Comparison of ENCODE assay signal across 8 cellular contexts in the genomic region with DNA sequence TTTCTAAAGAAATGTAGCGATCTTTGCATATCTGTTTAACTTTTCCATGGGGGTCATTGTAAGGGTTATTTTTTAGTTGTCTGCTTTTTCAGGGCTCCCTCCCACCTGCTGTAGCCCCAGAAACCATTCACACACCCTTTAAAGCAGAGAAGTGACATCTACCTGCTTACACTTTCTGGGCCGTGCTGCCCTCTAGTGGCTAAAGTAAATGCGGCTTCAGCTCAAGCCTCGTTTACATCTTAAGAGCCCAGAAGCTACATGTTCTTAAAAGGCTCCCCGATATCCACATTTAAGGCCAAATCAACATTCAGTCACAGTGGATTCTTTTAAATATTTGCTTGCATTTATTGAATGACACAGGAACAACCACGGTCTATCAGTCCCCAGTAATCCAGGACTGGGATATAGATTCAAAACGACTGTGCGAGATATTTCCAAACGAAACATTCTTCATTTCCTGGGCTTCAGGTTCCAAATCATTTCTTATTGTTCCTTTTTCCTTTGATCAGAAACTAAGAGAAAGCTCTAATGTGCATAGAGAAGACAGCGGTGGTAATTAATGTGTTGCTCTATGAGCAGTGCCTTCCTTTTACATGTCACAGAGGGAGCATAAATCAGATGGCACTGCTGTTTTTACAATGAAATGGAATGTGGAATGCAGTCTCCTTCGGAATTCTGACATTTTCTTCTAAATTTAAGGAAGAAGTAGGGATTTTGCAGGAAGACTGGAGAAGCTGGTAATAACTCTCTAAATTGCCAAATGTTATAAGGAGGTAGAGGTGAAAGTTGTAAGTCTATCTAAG.
A peak's percentile ranks its signal among the peaks of the same experiment; 100 is the strongest.
DNase-seq lines count a peak whose midpoint lies in the region; ATAC-seq and TF ChIP-seq lines count a peak whose summit lies in the region.

No MANE protein-coding gene starts in this region.

- H3K36me3 ChIP-seq in DOHH2 (ENCODE audit: control insufficient read depth, low read length) = no peaks in the 10 kb centered on the region
- no peaks in the 10 kb centered on the region for H3K36me3 ChIP-seq in PC-9 (ENCODE audit: low read depth)
- H3K36me3 ChIP-seq in thyroid gland = no peaks in the 10 kb centered on the region

- H3K4me3 ChIP-seq in DOHH2 (ENCODE audit: low read length) = no peak overlapping the region
- no peak overlapping the region for H3K4me3 ChIP-seq in PC-9
- no peak overlapping the region for H3K4me3 ChIP-seq in fibroblast of the aortic adventitia (ENCODE audit: low read depth, low read length)
- no peak overlapping the region for H3K4me3 ChIP-seq in thyroid gland (replicated peaks in 1 of 3)

- no peaks in the 10 kb centered on the region for H4K20me1 ChIP-seq in DOHH2 (ENCODE audit: control insufficient read depth, insufficient read depth, low read depth, low read length)
- no peaks in the 10 kb centered on the region for H4K20me1 ChIP-seq in PC-9 (ENCODE audit: insufficient read depth)

- no TSS peak for BruUV-seq in PC-9 (replicated peaks; lab: Mats Ljungman, UMichigan)

- H3K27me3 ChIP-seq in DOHH2 (ENCODE audit: control insufficient read depth, low read length) (peaks cover 9% of the 10 kb centered on the region), PC-9 (ENCODE audit: insufficient read depth, low read depth) (no peaks in the 10 kb centered on the region), thyroid gland (no peaks in the 10 kb centered on the region)

- H3K9me2 ChIP-seq in DOHH2 (replicated peaks; ENCODE audit: control insufficient read depth, low read length) = no peaks in the 10 kb centered on the region
- no peaks in the 10 kb centered on the region for H3K9me2 ChIP-seq in PC-9 (ENCODE audit: insufficient read depth)

- TF ChIP-seq POLR2A in thyroid gland (IDR thresholded peaks at IDR 0.05) = no peak

- POLR2A ChIA-PET in PC-9 (lab: Charles Lee; ENCODE audit: unreplicated experiment) = no interaction called here

- H3K36me3 Mint-ChIP-seq in activated T-cell treated with anti-CD3 and anti-CD28 coated beads, Interleukin-2, amount 50 U/mL, for 72 hours (ENCODE audit: insufficient read depth in 2 of 2) = no peaks in the 10 kb centered on the region

- ATAC-seq in GM21515 (IDR thresholded peaks at IDR 0.05; ENCODE audit: unreplicated experiment) = peak; percentile 93
- ATAC-seq in activated T-cell treated with anti-CD3 and anti-CD28 coated beads, Interleukin-2, amount 50 U/mL, for 72 hours (replicated peaks in 1 of 2) = peak in 1 of 2 donors; percentile 45
- ATAC-seq in omental fat pad (ENCODE audit: low FRiP score) = peak; percentile 70

- H3F3A ChIP-seq in DOHH2 (ENCODE audit: control insufficient read depth, insufficient read depth) = no peaks in the 10 kb centered on the region
- H3F3A ChIP-seq in PC-9 (ENCODE audit: insufficient read depth, low read depth) = no peaks in the 10 kb centered on the region

- peak; percentile 2 for DNase-seq in HuH-7 (ENCODE audit: low spot score)
- DNase-seq in PC-9 = peak in 1 of 2 experiments; percentile 43
- DNase-seq in activated T-cell treated with anti-CD3 and anti-CD28 coated beads, Interleukin-2, amount 50 U/mL, for 72 hours = peak; percentile 60 to 62
- DNase-seq in fibroblast of the aortic adventitia (ENCODE audit: low read depth) = peak; percentile 83
- DNase-seq in omental fat pad (ENCODE audit: low spot score) = peak; percentile 62
- peak; percentile 64 to 75 for DNase-seq in thyroid gland

- H3K4me2 ChIP-seq in DOHH2 (ENCODE audit: low read length) = no peak overlapping the region
- no peak overlapping the region for H3K4me2 ChIP-seq in PC-9

- H3K27ac Mint-ChIP-seq in activated T-cell treated with anti-CD3 and anti-CD28 coated beads, Interleukin-2, amount 50 U/mL, for 72 hours = no peak overlapping the region

- no peaks in the 10 kb centered on the region for H3K79me2 ChIP-seq in DOHH2 (ENCODE audit: control insufficient read depth, low read length)
- no peaks in the 10 kb centered on the region for H3K79me2 ChIP-seq in PC-9 (ENCODE audit: low read depth)

- no peak overlapping the region for H2AFZ ChIP-seq in PC-9

- H3K9me3 Mint-ChIP-seq in activated T-cell treated with anti-CD3 and anti-CD28 coated beads, Interleukin-2, amount 50 U/mL, for 72 hours = no peaks in the 10 kb centered on the region

- H3K4me1 Mint-ChIP-seq in activated T-cell treated with anti-CD3 and anti-CD28 coated beads, Interleukin-2, amount 50 U/mL, for 72 hours (ENCODE audit: low read depth) = no peaks in the 10 kb centered on the region

- H3K4me3 Mint-ChIP-seq in activated T-cell treated with anti-CD3 and anti-CD28 coated beads, Interleukin-2, amount 50 U/mL, for 72 hours = no peak overlapping the region

- CTCF ChIA-PET in PC-9 (lab: Charles Lee) = interaction anchor here (1.7 kb wide), 1 partner anchor 281 kb away, joined by 5 read pairs; no protein-coding TSS in a partner anchor

- whole genome bisulfite sequencing in thyroid gland, 2 donors = 31% methylated on average over 11 of the region's 11 CpGs

- TF ChIP-seq CTCF in DOHH2 (IDR thresholded peaks at IDR 0.05; ENCODE audit: low read depth, low read length, poor library complexity, severe bottlenecking) = peak; percentile 92
- peak; percentile 84 for TF ChIP-seq CTCF in PC-9 (conservative IDR thresholded peaks at IDR 0.05)
- peak; percentile 89 for TF ChIP-seq CTCF in fibroblast of the aortic adventitia (IDR thresholded peaks at IDR 0.05; ENCODE audit: insufficient read depth, low read length)
- no peak for TF ChIP-seq CTCF in omental fat pad (IDR thresholded peaks at IDR 0.05)
- peak; percentile 48 to 87 (median 58) for TF ChIP-seq CTCF in thyroid gland (IDR thresholded peaks at IDR 0.05)

- H3K27me3 Mint-ChIP-seq in activated T-cell treated with anti-CD3 and anti-CD28 coated beads, Interleukin-2, amount 50 U/mL, for 72 hours (ENCODE audit: low read depth) = peaks cover 25% of the 10 kb centered on the region

- H3K9me3 ChIP-seq in DOHH2 (ENCODE audit: control insufficient read depth, insufficient read depth, low read length) (no peaks in the 10 kb centered on the region), PC-9 (ENCODE audit: insufficient read depth, low read depth) (no peaks in the 10 kb centered on the region), thyroid gland (no peaks in the 10 kb centered on the region)

- H3K27ac ChIP-seq in DOHH2 (ENCODE audit: low read depth, low read length) = no peak overlapping the region
- no peak overlapping the region for H3K27ac ChIP-seq in PC-9
- H3K27ac ChIP-seq in thyroid gland = no peak overlapping the region

- H3K4me1 ChIP-seq in DOHH2 (ENCODE audit: control insufficient read depth, low read length) (no peaks in the 10 kb centered on the region), PC-9 (replicated peaks; ENCODE audit: insufficient read depth) (no peaks in the 10 kb centered on the region), thyroid gland (no peaks in the 10 kb centered on the region)

- intact Hi-C loops in PC-9 (cut with micrococcal nuclease; ENCODE audit: unreplicated experiment) (loop anchor here (1.0 to 2.0 kb wide), 2 partner anchors 283 to 989 kb away; no protein-coding TSS in a partner anchor), thyroid gland (cut with DNase I) (loop anchor here (5.0 kb wide), 1 partner anchor 280 kb away; no protein-coding TSS in a partner anchor)

Comparison
In these comparisons a context has a peak if more than half of its experiments do, and no peak if none do; other contexts are left out.
1. CTCF ChIP-seq: peak in DOHH2 (single experiment), PC-9 (single experiment), fibroblast of the aortic adventitia (single experiment) and thyroid gland (6 of 6); none in omental fat pad (0 of 3).